Comparison of ENCODE assay signal across 1 cellular context in the genomic region with DNA sequence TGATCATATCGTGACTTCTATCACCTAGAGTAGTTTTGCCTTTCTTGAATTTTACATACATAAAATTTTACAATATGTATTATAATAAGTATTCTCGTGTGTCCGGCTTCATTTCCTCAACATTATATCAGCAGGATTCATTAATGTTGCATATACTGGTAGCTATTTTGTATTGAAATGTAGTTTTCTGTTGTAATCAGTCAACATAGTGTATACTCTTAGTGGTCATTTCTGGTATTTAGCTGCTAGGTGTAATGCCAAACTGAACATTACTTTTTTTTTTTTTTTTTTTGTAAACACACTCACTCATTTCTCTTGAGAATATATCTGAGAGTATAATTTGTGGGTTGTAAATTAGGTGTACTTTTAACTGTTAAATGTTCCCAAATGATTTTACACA.
TF ChIP-seq lines count a peak whose summit lies in the region.

No MANE protein-coding gene starts in this region.

TF ChIP-seq in GM23338, 12 proteins besides CTCF, POLR2A, EP300 and RAD21 (continued from another document):
- TF ChIP-seq, protein P1, sequence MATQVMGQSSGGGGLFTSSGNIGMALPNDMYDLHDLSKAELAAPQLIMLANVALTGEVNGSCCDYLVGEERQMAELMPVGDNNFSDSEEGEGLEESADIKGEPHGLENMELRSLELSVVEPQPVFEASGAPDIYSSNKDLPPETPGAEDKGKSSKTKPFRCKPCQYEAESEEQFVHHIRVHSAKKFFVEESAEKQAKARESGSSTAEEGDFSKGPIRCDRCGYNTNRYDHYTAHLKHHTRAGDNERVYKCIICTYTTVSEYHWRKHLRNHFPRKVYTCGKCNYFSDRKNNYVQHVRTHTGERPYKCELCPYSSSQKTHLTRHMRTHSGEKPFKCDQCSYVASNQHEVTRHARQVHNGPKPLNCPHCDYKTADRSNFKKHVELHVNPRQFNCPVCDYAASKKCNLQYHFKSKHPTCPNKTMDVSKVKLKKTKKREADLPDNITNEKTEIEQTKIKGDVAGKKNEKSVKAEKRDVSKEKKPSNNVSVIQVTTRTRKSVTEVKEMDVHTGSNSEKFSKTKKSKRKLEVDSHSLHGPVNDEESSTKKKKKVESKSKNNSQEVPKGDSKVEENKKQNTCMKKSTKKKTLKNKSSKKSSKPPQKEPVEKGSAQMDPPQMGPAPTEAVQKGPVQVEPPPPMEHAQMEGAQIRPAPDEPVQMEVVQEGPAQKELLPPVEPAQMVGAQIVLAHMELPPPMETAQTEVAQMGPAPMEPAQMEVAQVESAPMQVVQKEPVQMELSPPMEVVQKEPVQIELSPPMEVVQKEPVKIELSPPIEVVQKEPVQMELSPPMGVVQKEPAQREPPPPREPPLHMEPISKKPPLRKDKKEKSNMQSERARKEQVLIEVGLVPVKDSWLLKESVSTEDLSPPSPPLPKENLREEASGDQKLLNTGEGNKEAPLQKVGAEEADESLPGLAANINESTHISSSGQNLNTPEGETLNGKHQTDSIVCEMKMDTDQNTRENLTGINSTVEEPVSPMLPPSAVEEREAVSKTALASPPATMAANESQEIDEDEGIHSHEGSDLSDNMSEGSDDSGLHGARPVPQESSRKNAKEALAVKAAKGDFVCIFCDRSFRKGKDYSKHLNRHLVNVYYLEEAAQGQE (IDR thresholded peaks at IDR 0.05; ENCODE audit: unreplicated experiment): no peak
- TF ChIP-seq JUNB (IDR thresholded peaks at IDR 0.05; ENCODE audit: unreplicated experiment) (no peak), STAT1 (IDR thresholded peaks at IDR 0.05; ENCODE audit: unreplicated experiment) (no peak), EZH2 (IDR thresholded peaks at IDR 0.05; ENCODE audit: low read depth, unreplicated experiment) (no peak), POLR2AphosphoS5 (IDR thresholded peaks at IDR 0.05; ENCODE audit: low read depth) (no peak), ZNF331 (CRISPR knock-in tag; IDR thresholded peaks at IDR 0.05; ENCODE audit: low read depth) (no peak), EZH2phosphoT487 (IDR thresholded peaks at IDR 0.05; ENCODE audit: unreplicated experiment) (no peak), CREB1 (CRISPR knock-in tag; IDR thresholded peaks at IDR 0.05; ENCODE audit: low read depth) (no peak)
- TF ChIP-seq, protein P2, sequence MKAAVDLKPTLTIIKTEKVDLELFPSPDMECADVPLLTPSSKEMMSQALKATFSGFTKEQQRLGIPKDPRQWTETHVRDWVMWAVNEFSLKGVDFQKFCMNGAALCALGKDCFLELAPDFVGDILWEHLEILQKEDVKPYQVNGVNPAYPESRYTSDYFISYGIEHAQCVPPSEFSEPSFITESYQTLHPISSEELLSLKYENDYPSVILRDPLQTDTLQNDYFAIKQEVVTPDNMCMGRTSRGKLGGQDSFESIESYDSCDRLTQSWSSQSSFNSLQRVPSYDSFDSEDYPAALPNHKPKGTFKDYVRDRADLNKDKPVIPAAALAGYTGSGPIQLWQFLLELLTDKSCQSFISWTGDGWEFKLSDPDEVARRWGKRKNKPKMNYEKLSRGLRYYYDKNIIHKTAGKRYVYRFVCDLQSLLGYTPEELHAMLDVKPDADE (IDR thresholded peaks at IDR 0.05): no peak
